ENCODE assay signal across 8 cellular contexts in genomic region chrX:48539345-48540014, GRCh38. TPM values are rescaled to one million over a fixed set of nuclear protein-coding genes. Genes with fewer than 3 reads are reported as not detected.
A peak's percentile ranks its signal among the peaks of the same experiment; 100 is the strongest.
DNase-seq lines count a peak whose midpoint lies in the region; ATAC-seq and TF ChIP-seq lines count a peak whose summit lies in the region.

TBC1D25 (plus strand) TSS chrX:48539714; CDS start chrX:48539798, 84 bp downstream.

- no peaks in the 10 kb centered on the region for H3K27me3 ChIP-seq in GM06990 (replicated peaks; ENCODE audit: control insufficient read depth, insufficient read depth, low read length)

- H3K4me1 Mint-ChIP-seq in HFFc6 (ENCODE audit: low read depth), result peaks cover 10% of the 10 kb centered on the region
- peaks cover 15% of the 10 kb centered on the region for H3K4me1 Mint-ChIP-seq in activated naive CD4-positive, alpha-beta T cell treated with anti-CD3 and anti-CD28 coated beads, Interleukin-2, amount 50 U/mL, for 24 hours

- H3K4me3 Mint-ChIP-seq in HFFc6, result peak within 1 kb of the TSS; percentile 86
- peak within 1 kb of the TSS; percentile 93 for H3K4me3 Mint-ChIP-seq in activated naive CD4-positive, alpha-beta T cell treated with anti-CD3 and anti-CD28 coated beads, Interleukin-2, amount 50 U/mL, for 24 hours

- H3K36me3 ChIP-seq in GM06990 (ENCODE audit: control insufficient read depth, insufficient read depth, low read length), result no peaks in the 10 kb centered on the region

- peak within 1 kb of the TSS; percentile 87 for H3K27ac ChIP-seq in temporal lobe (ENCODE audit: low read depth, low read length)

- peak; percentile 25 for TF ChIP-seq CTCF in GM06990 (IDR thresholded peaks at IDR 0.05; ENCODE audit: insufficient read depth, low read length, poor library complexity, severe bottlenecking)
- TF ChIP-seq CTCF in HFFc6 (IDR thresholded peaks at IDR 0.05), result peak; percentile 70

- H3K4me3 ChIP-seq in GM06990 (replicated peaks; ENCODE audit: low read depth, low read length), result peak within 1 kb of the TSS; percentile 73

- peaks cover 6% of the 10 kb centered on the region; the same call in 1 of the 2 replicates for H3K36me3 Mint-ChIP-seq in HFFc6 (ENCODE audit: low read depth)
- H3K36me3 Mint-ChIP-seq in activated naive CD4-positive, alpha-beta T cell treated with anti-CD3 and anti-CD28 coated beads, Interleukin-2, amount 50 U/mL, for 24 hours, result peaks cover 2% of the 10 kb centered on the region

- peak within 1 kb of the TSS; percentile 69 for H3K27ac Mint-ChIP-seq in HFFc6
- peak within 1 kb of the TSS; percentile 94 for H3K27ac Mint-ChIP-seq in activated naive CD4-positive, alpha-beta T cell treated with anti-CD3 and anti-CD28 coated beads, Interleukin-2, amount 50 U/mL, for 24 hours

- H3K27me3 Mint-ChIP-seq in HFFc6 (ENCODE audit: insufficient read depth), result no peaks in the 10 kb centered on the region; the same call in 1 of the 2 replicates
- H3K27me3 Mint-ChIP-seq in activated naive CD4-positive, alpha-beta T cell treated with anti-CD3 and anti-CD28 coated beads, Interleukin-2, amount 50 U/mL, for 24 hours, result no peaks in the 10 kb centered on the region

- ATAC-seq in SK-N-SH treated with all-trans-retinoic acid at 6 μM for 48 hours, result peak; percentile 89

- DNase-seq in GM06990 (ENCODE audit: extremely low read depth, insufficient read length) (peak; percentile 91), HFFc6 (peak; percentile 95), NCI-H1048 (lab: John Stamatoyannopoulos, UW) (peak; percentile 92), globus pallidus (ENCODE audit: low spot score) (peak; percentile 93), occipital lobe (lab: John Stamatoyannopoulos, UW) (peak; percentile 85)

- H3K9me3 Mint-ChIP-seq in HFFc6, result no peaks in the 10 kb centered on the region
- H3K9me3 Mint-ChIP-seq in activated naive CD4-positive, alpha-beta T cell treated with anti-CD3 and anti-CD28 coated beads, Interleukin-2, amount 50 U/mL, for 24 hours, result no peaks in the 10 kb centered on the region

TF ChIP-seq in SK-N-SH treated with all-trans-retinoic acid at 6 μM for 48 hours, 23 proteins besides CTCF, POLR2A, EP300 and RAD21:
- no peak for TF ChIP-seq PATZ1 (CRISPR knock-in tag; IDR thresholded peaks at IDR 0.05; ENCODE audit: borderline replicate concordance)
- no peak for TF ChIP-seq ZNF565 (CRISPR knock-in tag; conservative IDR thresholded peaks at IDR 0.05; ENCODE audit: low read depth)
- TF ChIP-seq, protein P1, sequence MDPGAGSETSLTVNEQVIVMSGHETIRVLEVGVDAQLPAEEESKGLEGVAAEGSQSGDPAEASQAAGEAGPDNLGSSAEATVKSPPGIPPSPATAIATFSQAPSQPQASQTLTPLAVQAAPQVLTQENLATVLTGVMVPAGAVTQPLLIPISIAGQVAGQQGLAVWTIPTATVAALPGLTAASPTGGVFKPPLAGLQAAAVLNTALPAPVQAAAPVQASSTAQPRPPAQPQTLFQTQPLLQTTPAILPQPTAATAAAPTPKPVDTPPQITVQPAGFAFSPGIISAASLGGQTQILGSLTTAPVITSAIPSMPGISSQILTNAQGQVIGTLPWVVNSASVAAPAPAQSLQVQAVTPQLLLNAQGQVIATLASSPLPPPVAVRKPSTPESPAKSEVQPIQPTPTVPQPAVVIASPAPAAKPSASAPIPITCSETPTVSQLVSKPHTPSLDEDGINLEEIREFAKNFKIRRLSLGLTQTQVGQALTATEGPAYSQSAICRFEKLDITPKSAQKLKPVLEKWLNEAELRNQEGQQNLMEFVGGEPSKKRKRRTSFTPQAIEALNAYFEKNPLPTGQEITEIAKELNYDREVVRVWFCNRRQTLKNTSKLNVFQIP (CRISPR knock-in tag; IDR thresholded peaks at IDR 0.05; ENCODE audit: borderline replicate concordance, low read depth), result no peak
- TF ChIP-seq ESRRG (CRISPR knock-in tag; IDR thresholded peaks at IDR 0.05), result no peak
- TF ChIP-seq ZNF8 (CRISPR knock-in tag; IDR thresholded peaks at IDR 0.05), result no peak
- no peak for TF ChIP-seq SNAI2 (CRISPR knock-in tag; IDR thresholded peaks at IDR 0.05)
- TF ChIP-seq BACH2 (CRISPR knock-in tag; IDR thresholded peaks at IDR 0.05; ENCODE audit: borderline replicate concordance), result no peak
- TF ChIP-seq ZFP3 (CRISPR knock-in tag; IDR thresholded peaks at IDR 0.05), result no peak
- TF ChIP-seq ZFP30 (CRISPR knock-in tag; IDR thresholded peaks at IDR 0.05), result no peak
- TF ChIP-seq GLIS3 (CRISPR knock-in tag; IDR thresholded peaks at IDR 0.05), result no peak
- TF ChIP-seq ARNTL (CRISPR knock-in tag; IDR thresholded peaks at IDR 0.05; ENCODE audit: borderline replicate concordance, low read depth), result no peak
- TF ChIP-seq CSRNP3 (CRISPR knock-in tag; IDR thresholded peaks at IDR 0.05), result no peak
- TF ChIP-seq OSR1 (CRISPR knock-in tag; IDR thresholded peaks at IDR 0.05), result no peak
- TF ChIP-seq ZNF70 (CRISPR knock-in tag; IDR thresholded peaks at IDR 0.05), result no peak
- TF ChIP-seq TOX (CRISPR knock-in tag; IDR thresholded peaks at IDR 0.05; ENCODE audit: borderline replicate concordance), result no peak
- TF ChIP-seq TCF4 (CRISPR knock-in tag; IDR thresholded peaks at IDR 0.05; ENCODE audit: borderline replicate concordance), result no peak
TF ChIP-seq in SK-N-SH treated with all-trans-retinoic acid at 6 μM for 48 hours: peak in this region for 0.

RNA-seq across cellular contexts. Expression of gene TBC1D25, which starts in this region (rescaled TPM):
- total RNA-seq in HFFc6 (2021; fragmentation: NEBNext Ultra II Directional; extraction: Animal tissue kit (Norgen Biotek cat#: 25700)), result 10 to 100 TPM; 13.0 to 15.3 (median 13.8) TPM
- 6.2 TPM for total RNA-seq in occipital lobe
- total RNA-seq in temporal lobe, result 11.3 TPM

Comparison
In these comparisons a context has a peak if more than half of its experiments do, and no peak if none do; other contexts are left out.
1. Peak in every context shown above with its lines: DNase-seq, ATAC-seq, H3K4me3 ChIP-seq and H3K27ac ChIP-seq.